ENCODE assay signal across 9 cellular contexts in genomic region chr3:176906046-176906905, GRCh38.
DNase-seq lines count a peak whose midpoint lies in the region; ATAC-seq and TF ChIP-seq lines count a peak whose summit lies in the region.
"Had no signal": no experiment of that assay in that cellular context is flagged by ENCODE, and none has a peak within 500 bp of the region (broad histone marks: within the 10 kb centered on the region; RNA-seq: fewer than 3 reads in every experiment).

No MANE protein-coding gene starts in this region.

- WGBS in sigmoid colon, 2 donors: 50 to 57% methylated on average over 5 of the region's 5 CpGs

- intact Hi-C loops in sigmoid colon (cut with DNase I): no loop called here

- H3K27me3 ChIP-seq in sigmoid colon: no peaks in the 10 kb centered on the region

- DNase-seq in HS-5 (ENCODE audit: low read depth) (peak; percentile 32), NCI-H774 (lab: John Stamatoyannopoulos, UW) (peak; percentile 83), fibroblast of peridontal ligament (ENCODE audit: extremely low read depth) (peak; percentile 61), sigmoid colon (no peak), HUDEP-2 (lab: John Stamatoyannopoulos, UW; ENCODE audit: unreplicated experiment in 76 of 76) (no peak)
- DNase-seq in stimulated activated CD4-positive, alpha-beta T cell treated with anti-CD3 and anti-CD28 coated beads, Interleukin-1b, Interleukin-23, amount 100 ng/mL, for 48 hours: no peak
- DNase-seq: activated CD4-positive, alpha-beta T cell treated with anti-CD3 and anti-CD28 coated beads for 36 hours had no signal

- TF ChIP-seq POLR2A in sigmoid colon (IDR thresholded peaks at IDR 0.05): no peak

- peaks cover 0 to 16% (median 13%) of the 10 kb centered on the region in 4 donors for H3K4me1 ChIP-seq in sigmoid colon

- no peak for TF ChIP-seq CTCF in sigmoid colon (IDR thresholded peaks at IDR 0.05)

- TF ChIP-seq EP300 in sigmoid colon (IDR thresholded peaks at IDR 0.05): no peak

- peak overlapping the region in 3 of 4 donors; percentile 15 to 36 (median 19) for H3K27ac ChIP-seq in sigmoid colon

- no peak overlapping the region for H3K4me3 ChIP-seq in sigmoid colon

- ATAC-seq in HG02610 (IDR thresholded peaks at IDR 0.05; ENCODE audit: unreplicated experiment) (no peak), GM18909 (IDR thresholded peaks at IDR 0.05; ENCODE audit: poor library complexity, unreplicated experiment) (no peak)
- ATAC-seq: activated CD4-positive, alpha-beta T cell treated with anti-CD3 and anti-CD28 coated beads for 36 hours had no signal

- no peaks in the 10 kb centered on the region for H3K9me3 ChIP-seq in sigmoid colon

- H3K36me3 ChIP-seq in sigmoid colon: no peaks in the 10 kb centered on the region

Comparison
In these comparisons a context has a peak if more than half of its experiments do, and no peak if none do; other contexts are left out.
1. DNase-seq: peak in HS-5 (single experiment), NCI-H774 (single experiment) and fibroblast of peridontal ligament (single experiment); none in sigmoid colon (single experiment), HUDEP-2 (0 of 76) and stimulated activated CD4-positive, alpha-beta T cell treated with anti-CD3 and anti-CD28 coated beads, Interleukin-1b, Interleukin-23, amount 100 ng/mL, for 48 hours (single experiment).